In genomic region chr13:95920485-95920884, GRCh38 we compare ENCODE assay signal across 20 cellular contexts.
DNase-seq lines count a peak whose midpoint lies in the region; ATAC-seq, FAIRE-seq and TF ChIP-seq lines count a peak whose summit lies in the region.
"Had no signal": no experiment of that assay in that cellular context is flagged by ENCODE, and none has a peak within 500 bp of the region (broad histone marks: within the 10 kb centered on the region; RNA-seq: fewer than 3 reads in every experiment).

No MANE protein-coding gene starts in this region.

- TF ChIP-seq CTCF in HFFc6 (IDR thresholded peaks at IDR 0.05): no peak
- no peak for TF ChIP-seq CTCF in astrocyte (IDR thresholded peaks at IDR 0.05; ENCODE audit: insufficient read depth, low read depth, low read length)
- no peak for TF ChIP-seq CTCF in upper lobe of right lung (IDR thresholded peaks at IDR 0.05)

- H3K4me2 ChIP-seq in astrocyte (ENCODE audit: low read length): no peak overlapping the region
- H3K4me2 ChIP-seq: A549 had no signal

- H3K4me3 ChIP-seq in astrocyte (ENCODE audit: insufficient read depth, low read depth, low read length) (no peak overlapping the region), upper lobe of right lung (no peak overlapping the region)
- H3K4me3 ChIP-seq: A549, Peyer's patch, SJCRH30 had no signal

- no peak overlapping the region for H3K27ac Mint-ChIP-seq in HFFc6
- H3K27ac Mint-ChIP-seq in astrocyte (ENCODE audit: unreplicated experiment): no peak overlapping the region
- H3K27ac Mint-ChIP-seq: CD4-positive, CD25-positive, alpha-beta regulatory T cell had no signal

- FAIRE-seq in astrocyte (lab: Jason Lieb, UNC): no peak
- FAIRE-seq: A549, G401.6, GM19239 had no signal

- H3K27me3 ChIP-seq in astrocyte (ENCODE audit: insufficient read depth, low read length) (no peaks in the 10 kb centered on the region), upper lobe of right lung (no peaks in the 10 kb centered on the region)
- H3K27me3 ChIP-seq: Peyer's patch, SJCRH30 had no signal

- peaks cover 14% of the 10 kb centered on the region for H3K4me1 ChIP-seq in astrocyte (ENCODE audit: insufficient read depth, low read length)
- H3K4me1 ChIP-seq in upper lobe of right lung: no peaks in the 10 kb centered on the region
- H3K4me1 ChIP-seq: Peyer's patch, SJCRH30 had no signal

- H3K36me3 ChIP-seq in astrocyte (ENCODE audit: insufficient read depth, low read length): no peaks in the 10 kb centered on the region
- H3K36me3 ChIP-seq in upper lobe of right lung: no peaks in the 10 kb centered on the region
- H3K36me3 ChIP-seq: Peyer's patch had no signal

- H3K4me3 Mint-ChIP-seq in HFFc6 (no peak overlapping the region), astrocyte (ENCODE audit: unreplicated experiment) (no peak overlapping the region)
- H3K4me3 Mint-ChIP-seq: CD4-positive, CD25-positive, alpha-beta regulatory T cell had no signal

- ATAC-seq in upper lobe of right lung: no peak
- ATAC-seq: A549 had no signal

- DNase-seq in EH (ENCODE audit: low read depth) (peak; percentile 72), HFFc6 (peak; percentile 3), astrocyte (ENCODE audit: low read depth) (peak; percentile 45), renal cortical epithelial cell (ENCODE audit: low read depth) (peak; percentile 7), AG20443 (ENCODE audit: low spot score) (no peak), NCI-H2029 (lab: John Stamatoyannopoulos, UW) (no peak), upper lobe of right lung (no peak)
- DNase-seq: CD4-positive, CD25-positive, alpha-beta regulatory T cell; DND-41; NCI-H1092; NCI-H1436; NCI-H1930; NCI-H2227 treated with DMSO at 0.1 percent for 48 hours; NCI-H510A; Peyer's patch; SJCRH30; T-helper 1 cell had no signal

- H3K4me1 Mint-ChIP-seq in HFFc6 (ENCODE audit: low read depth): peaks cover 32% of the 10 kb centered on the region
- H3K4me1 Mint-ChIP-seq in astrocyte (ENCODE audit: low read depth, unreplicated experiment): peaks cover 10% of the 10 kb centered on the region
- H3K4me1 Mint-ChIP-seq: CD4-positive, CD25-positive, alpha-beta regulatory T cell had no signal

- H3K9ac ChIP-seq in astrocyte (ENCODE audit: low read length): no peak overlapping the region

- H3K9me3 Mint-ChIP-seq in HFFc6: no peaks in the 10 kb centered on the region
- H3K9me3 Mint-ChIP-seq in astrocyte (ENCODE audit: unreplicated experiment): no peaks in the 10 kb centered on the region

- no peaks in the 10 kb centered on the region for H4K20me1 ChIP-seq in astrocyte (ENCODE audit: insufficient read depth, low read length)

- H3K27ac ChIP-seq in astrocyte (ENCODE audit: low read depth, low read length) (no peak overlapping the region), upper lobe of right lung (no peak overlapping the region)
- H3K27ac ChIP-seq: A549, Peyer's patch, SJCRH30 had no signal

- no peaks in the 10 kb centered on the region for H3K79me2 ChIP-seq in astrocyte (ENCODE audit: insufficient read depth, low read length)

- H3K9me3 ChIP-seq in astrocyte (ENCODE audit: insufficient read depth, low read depth, low read length) (no peaks in the 10 kb centered on the region), upper lobe of right lung (no peaks in the 10 kb centered on the region)
- H3K9me3 ChIP-seq: A549, Peyer's patch, SJCRH30 had no signal

- H3K27me3 Mint-ChIP-seq in HFFc6 (ENCODE audit: insufficient read depth) (peaks cover 2% of the 10 kb centered on the region; the same call in 1 of the 2 replicates), astrocyte (ENCODE audit: low read depth, unreplicated experiment) (no peaks in the 10 kb centered on the region)
- H3K27me3 Mint-ChIP-seq: CD4-positive, CD25-positive, alpha-beta regulatory T cell had no signal

- H2AFZ ChIP-seq in astrocyte (ENCODE audit: low read depth, low read length): no peak overlapping the region

- intact Hi-C loops in upper lobe of right lung (cut with DNase I): no loop called here

- H3K36me3 Mint-ChIP-seq in HFFc6 (ENCODE audit: low read depth) (peaks cover 41% of the 10 kb centered on the region), astrocyte (ENCODE audit: low read depth, unreplicated experiment) (peaks cover 14% of the 10 kb centered on the region)
- H3K36me3 Mint-ChIP-seq: CD4-positive, CD25-positive, alpha-beta regulatory T cell had no signal

Comparison
In these comparisons a context has a peak if more than half of its experiments do, and no peak if none do; other contexts are left out.
1. DNase-seq: peak in EH (single experiment), HFFc6 (single experiment), astrocyte (single experiment) and renal cortical epithelial cell (single experiment); none in AG20443 (single experiment), NCI-H2029 (single experiment) and upper lobe of right lung (single experiment).